ENCODE assay signal across 11 cellular contexts in genomic region chr11:114259551-114259983, GRCh38.
DNase-seq lines count a peak whose midpoint lies in the region; TF ChIP-seq lines count a peak whose summit lies in the region.
"Had no signal": no experiment of that assay in that cellular context is flagged by ENCODE, and none has a peak within 500 bp of the region (broad histone marks: within the 10 kb centered on the region; RNA-seq: fewer than 3 reads in every experiment).

No MANE protein-coding gene starts in this region.

- H3K4me3 ChIP-seq in tibial artery, result no peak overlapping the region
- H3K4me3 ChIP-seq in WERI-Rb-1 (ENCODE audit: low read depth, low read length), result no peak overlapping the region

- H3K9me3 ChIP-seq in tibial artery, result no peaks in the 10 kb centered on the region
- H3K9me3 ChIP-seq in WERI-Rb-1 (ENCODE audit: severe bottlenecking), result no peaks in the 10 kb centered on the region

- peaks cover 0 to 77% (median 42%) of the 10 kb centered on the region in 4 donors for H3K4me1 ChIP-seq in tibial artery

- H3K27ac ChIP-seq in layer of hippocampus (ENCODE audit: low read depth, low read length) (peak overlapping the region; percentile 30), tibial artery (peak overlapping the region; percentile 67 to 75), WERI-Rb-1 (no peak overlapping the region), substantia nigra (ENCODE audit: low read depth, low read length, poor library complexity, severe bottlenecking) (no peak overlapping the region)

- intact Hi-C loops in tibial artery (cut with DNase I; ENCODE audit: low total_unique reads), result loop anchor here (5.0 to 10.0 kb wide), 2 partner anchors 55 to 197 kb away; no protein-coding TSS in a partner anchor

- DNase-seq in NCI-H1417 treated with DMSO at 0.1 percent for 48 hours (lab: John Stamatoyannopoulos, UW) (peak; percentile 97), NCI-H774 (lab: John Stamatoyannopoulos, UW) (peak; percentile 14), tibial artery (no peak), WERI-Rb-1 (no peak), substantia nigra (lab: John Stamatoyannopoulos, UW) (no peak)
- DNase-seq in stimulated activated CD4-positive, alpha-beta T cell treated with anti-CD3 and anti-CD28 coated beads, Interleukin-15, amount 100 ng/mL, for 24 hours, result no peak
- DNase-seq: activated CD4-positive, alpha-beta T cell treated with anti-CD3 and anti-CD28 coated beads for 48 hours; effector CD4-positive, alpha-beta T cell; NCI-H1694; T-helper 1 cell had no signal

- no peaks in the 10 kb centered on the region for H3K27me3 ChIP-seq in layer of hippocampus (ENCODE audit: control insufficient read depth, insufficient read depth, low read length)
- no peaks in the 10 kb centered on the region for H3K27me3 ChIP-seq in tibial artery
- no peaks in the 10 kb centered on the region for H3K27me3 ChIP-seq in WERI-Rb-1 (ENCODE audit: insufficient read depth, low read depth, severe bottlenecking)

- H3K36me3 ChIP-seq in tibial artery, result peaks cover 17 to 25% (median 17%) of the 10 kb centered on the region in 3 donors
- no peaks in the 10 kb centered on the region for H3K36me3 ChIP-seq in WERI-Rb-1

- TF ChIP-seq CTCF in tibial artery (IDR thresholded peaks at IDR 0.05) (no peak), WERI-Rb-1 (IDR thresholded peaks at IDR 0.05; ENCODE audit: low read depth, low read length) (no peak)

Comparison
In these comparisons a context has a peak if more than half of its experiments do, and no peak if none do; other contexts are left out.
1. DNase-seq: peak in NCI-H1417 treated with DMSO at 0.1 percent for 48 hours (single experiment) and NCI-H774 (single experiment); none in tibial artery (0 of 2), WERI-Rb-1 (single experiment), stimulated activated CD4-positive, alpha-beta T cell treated with anti-CD3 and anti-CD28 coated beads, Interleukin-15, amount 100 ng/mL, for 24 hours (single experiment) and substantia nigra (0 of 49).
2. H3K27ac ChIP-seq: peak in layer of hippocampus (single experiment) and tibial artery (2 of 2); none in WERI-Rb-1 (single experiment) and substantia nigra (single experiment).